In the genomic region with DNA sequence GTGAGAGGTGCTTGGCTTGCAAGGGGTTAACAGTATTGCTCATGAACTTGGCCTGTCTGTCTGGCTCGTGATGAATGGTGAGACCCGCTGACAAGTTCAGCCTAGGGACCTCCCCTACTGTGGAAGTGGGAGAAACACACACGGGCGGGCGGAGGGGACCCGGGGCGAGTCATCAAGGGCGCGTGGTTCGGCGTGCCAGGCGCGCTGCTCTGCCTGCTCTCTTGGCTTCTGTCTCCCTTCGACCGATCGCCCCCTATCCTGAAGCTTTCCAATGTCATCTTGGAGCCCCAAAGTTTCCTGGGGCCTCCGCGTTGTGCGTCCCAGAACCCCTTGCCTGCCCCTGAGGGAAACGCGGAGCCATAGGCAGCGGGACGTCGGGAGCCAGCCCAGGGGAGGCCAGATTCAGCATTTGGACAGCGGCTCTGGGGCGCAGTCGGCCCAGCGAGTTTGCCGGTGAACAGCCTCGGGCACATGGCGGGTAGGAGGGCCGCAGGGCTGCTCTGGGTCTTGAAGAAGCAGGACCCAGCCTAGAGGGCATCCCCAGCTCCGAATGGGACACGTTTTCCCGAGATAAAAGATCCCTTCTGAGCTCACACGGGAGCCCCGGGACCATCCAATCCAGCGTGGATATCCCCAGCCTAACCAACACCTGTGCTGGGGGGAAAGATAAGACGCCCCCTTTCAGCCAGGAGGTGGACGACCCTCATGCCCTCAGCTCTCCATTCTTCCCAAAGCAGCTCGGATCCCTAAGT, we compare ENCODE assay signal across 8 cellular contexts. TPM values are rescaled to one million over a fixed set of nuclear protein-coding genes. Genes with fewer than 3 reads are reported as not detected.
DNase-seq lines count a peak whose midpoint lies in the region; ATAC-seq lines count a peak whose summit lies in the region.

No MANE protein-coding gene starts in this region.

- no peaks in the 10 kb centered on the region for H3K79me1 ChIP-seq in mesenchymal stem cell (replicated peaks; ENCODE audit: low read length, poor library complexity, severe bottlenecking)

- peak; percentile 40 for ATAC-seq in central memory CD8-positive, alpha-beta T cell (replicated peaks; ENCODE audit: extremely low read depth, poor library complexity, severe bottlenecking)
- peak; percentile 38 for ATAC-seq in stimulated activated effector memory CD8-positive, alpha-beta T cell treated with anti-CD3 and anti-CD28 coated beads, Interleukin-12 subunit alpha, Interleukin-12 subunit beta, amount 100 ng/mL, for 72 hours
- ATAC-seq in GM18861 (IDR thresholded peaks at IDR 0.05; ENCODE audit: unreplicated experiment): no peak
- ATAC-seq in GM18520 (IDR thresholded peaks at IDR 0.05; ENCODE audit: unreplicated experiment): no peak

- H4K91ac ChIP-seq in mesenchymal stem cell (ENCODE audit: low read length): no peak overlapping the region

- H3K4me1 Mint-ChIP-seq in central memory CD8-positive, alpha-beta T cell: peaks cover 11% of the 10 kb centered on the region
- H3K4me1 Mint-ChIP-seq in stimulated activated effector memory CD8-positive, alpha-beta T cell treated with anti-CD3 and anti-CD28 coated beads, Interleukin-12 subunit alpha, Interleukin-12 subunit beta, amount 100 ng/mL, for 72 hours: peaks cover 30% of the 10 kb centered on the region

- no peaks in the 10 kb centered on the region for H3K9me3 Mint-ChIP-seq in central memory CD8-positive, alpha-beta T cell
- H3K9me3 Mint-ChIP-seq in stimulated activated effector memory CD8-positive, alpha-beta T cell treated with anti-CD3 and anti-CD28 coated beads, Interleukin-12 subunit alpha, Interleukin-12 subunit beta, amount 100 ng/mL, for 72 hours: no peaks in the 10 kb centered on the region

- peaks cover 13% of the 10 kb centered on the region for H3K4me1 ChIP-seq in mesenchymal stem cell (ENCODE audit: control insufficient read depth, insufficient read depth, low read depth, low read length)

- H2BK12ac ChIP-seq in mesenchymal stem cell (ENCODE audit: low read length in 2 of 2): no peak overlapping the region

- H2AK5ac ChIP-seq in mesenchymal stem cell (ENCODE audit: low read length, severe bottlenecking): no peak overlapping the region

- H3K27ac ChIP-seq in mesenchymal stem cell (ENCODE audit: low read length, poor library complexity, severe bottlenecking): no peak overlapping the region

- no peaks in the 10 kb centered on the region for H3K9me3 ChIP-seq in mesenchymal stem cell (ENCODE audit: control insufficient read depth, low read length)

- H2BK5ac ChIP-seq in mesenchymal stem cell (ENCODE audit: low read depth, low read length, poor library complexity, severe bottlenecking): no peak overlapping the region

- H3K27ac Mint-ChIP-seq in central memory CD8-positive, alpha-beta T cell (ENCODE audit: low read depth): no peak overlapping the region
- H3K27ac Mint-ChIP-seq in stimulated activated effector memory CD8-positive, alpha-beta T cell treated with anti-CD3 and anti-CD28 coated beads, Interleukin-12 subunit alpha, Interleukin-12 subunit beta, amount 100 ng/mL, for 72 hours: no peak overlapping the region

- no peak overlapping the region for H3K9ac ChIP-seq in mesenchymal stem cell (ENCODE audit: low read length)

- H3K36me3 Mint-ChIP-seq in central memory CD8-positive, alpha-beta T cell (ENCODE audit: insufficient read depth): peaks cover 11% of the 10 kb centered on the region
- H3K36me3 Mint-ChIP-seq in stimulated activated effector memory CD8-positive, alpha-beta T cell treated with anti-CD3 and anti-CD28 coated beads, Interleukin-12 subunit alpha, Interleukin-12 subunit beta, amount 100 ng/mL, for 72 hours: no peaks in the 10 kb centered on the region

- no peak overlapping the region for H3K18ac ChIP-seq in mesenchymal stem cell (ENCODE audit: low read depth in 1 of 2, low read length in 2 of 2)

- 13% methylated on average over 39 of the region's 41 CpGs for WGBS in mesenchymal stem cell

- H3K4ac ChIP-seq in mesenchymal stem cell (ENCODE audit: low read depth in 1 of 2, low read length in 2 of 2): no peak overlapping the region

- no peak overlapping the region for H4K8ac ChIP-seq in mesenchymal stem cell (ENCODE audit: low read length)

- H3K27me3 Mint-ChIP-seq in central memory CD8-positive, alpha-beta T cell: peaks cover 91% of the 10 kb centered on the region

- H3K36me3 ChIP-seq in mesenchymal stem cell (ENCODE audit: control insufficient read depth in 1 of 2, insufficient read depth in 2 of 2, low read depth in 1 of 2, low read length in 2 of 2): no peaks in the 10 kb centered on the region

- H3K23ac ChIP-seq in mesenchymal stem cell (ENCODE audit: low read length in 2 of 2): no peak overlapping the region

- no peak overlapping the region for H2BK15ac ChIP-seq in mesenchymal stem cell (ENCODE audit: low read depth, poor library complexity, severe bottlenecking)

- H3K4me2 ChIP-seq in mesenchymal stem cell (ENCODE audit: low read length, poor library complexity, severe bottlenecking): no peak overlapping the region

- no peak overlapping the region for H2AFZ ChIP-seq in mesenchymal stem cell (ENCODE audit: low read depth, low read length)

- H3K4me3 Mint-ChIP-seq in central memory CD8-positive, alpha-beta T cell: peak overlapping the region; percentile 51
- peak overlapping the region; percentile 21 for H3K4me3 Mint-ChIP-seq in stimulated activated effector memory CD8-positive, alpha-beta T cell treated with anti-CD3 and anti-CD28 coated beads, Interleukin-12 subunit alpha, Interleukin-12 subunit beta, amount 100 ng/mL, for 72 hours

- no peak overlapping the region for H3K14ac ChIP-seq in mesenchymal stem cell (ENCODE audit: low read length in 2 of 2)

- peak; percentile 56 for DNase-seq in EL
- DNase-seq in NCI-H1694 (lab: John Stamatoyannopoulos, UW): peak; percentile 9
- DNase-seq in activated CD4-positive, alpha-beta T cell treated with anti-CD3 and anti-CD28 coated beads for 24 hours (ENCODE audit: low read depth in 2 of 2): peak; percentile 39 to 48
- peak; percentile 41 to 51 for DNase-seq in central memory CD8-positive, alpha-beta T cell (ENCODE audit: low spot score in 2 of 2)
- peak; percentile 63 for DNase-seq in mesenchymal stem cell
- peak; percentile 50 to 77 for DNase-seq in stimulated activated effector memory CD8-positive, alpha-beta T cell treated with anti-CD3 and anti-CD28 coated beads, Interleukin-12 subunit alpha, Interleukin-12 subunit beta, amount 100 ng/mL, for 72 hours (ENCODE audit: low spot score in 2 of 2)

- no peak overlapping the region for H2BK120ac ChIP-seq in mesenchymal stem cell (ENCODE audit: low read depth, low read length)

- H3K4me3 ChIP-seq in mesenchymal stem cell (ENCODE audit: insufficient read depth in 1 of 2, low read depth in 1 of 2, low read length in 2 of 2): no peak overlapping the region

- peaks cover 93 to 95% of the 10 kb centered on the region in 2 experiments for H3K27me3 ChIP-seq in mesenchymal stem cell (ENCODE audit: control insufficient read depth in 1 of 2, insufficient read depth in 1 of 2, low read length in 2 of 2)

RNA-seq across cellular contexts. Expression of a gene that starts 27.0 kb away (rescaled TPM):
- 18.2 TPM for polyA plus RNA-seq in mesenchymal stem cell (2013, experiment 1 of 2)
- polyA plus RNA-seq in mesenchymal stem cell (2013, experiment 2 of 2): 16.6 TPM

Comparison
In these comparisons a context has a peak if more than half of its experiments do, and no peak if none do; other contexts are left out.
1. DNase-seq: peak in every context shown above with its lines; median percentile 64 in stimulated activated effector memory CD8-positive, alpha-beta T cell treated with anti-CD3 and anti-CD28 coated beads, Interleukin-12 subunit alpha, Interleukin-12 subunit beta, amount 100 ng/mL, for 72 hours; 63 in mesenchymal stem cell; 56 in EL; 46 in central memory CD8-positive, alpha-beta T cell; 44 in activated CD4-positive, alpha-beta T cell treated with anti-CD3 and anti-CD28 coated beads for 24 hours; 9 in NCI-H1694.
2. ATAC-seq: peak in central memory CD8-positive, alpha-beta T cell (single experiment) and stimulated activated effector memory CD8-positive, alpha-beta T cell treated with anti-CD3 and anti-CD28 coated beads, Interleukin-12 subunit alpha, Interleukin-12 subunit beta, amount 100 ng/mL, for 72 hours (single experiment); none in GM18861 (single experiment) and GM18520 (single experiment).